Comparison of ENCODE assay signal across 8 cellular contexts in the genomic region with DNA sequence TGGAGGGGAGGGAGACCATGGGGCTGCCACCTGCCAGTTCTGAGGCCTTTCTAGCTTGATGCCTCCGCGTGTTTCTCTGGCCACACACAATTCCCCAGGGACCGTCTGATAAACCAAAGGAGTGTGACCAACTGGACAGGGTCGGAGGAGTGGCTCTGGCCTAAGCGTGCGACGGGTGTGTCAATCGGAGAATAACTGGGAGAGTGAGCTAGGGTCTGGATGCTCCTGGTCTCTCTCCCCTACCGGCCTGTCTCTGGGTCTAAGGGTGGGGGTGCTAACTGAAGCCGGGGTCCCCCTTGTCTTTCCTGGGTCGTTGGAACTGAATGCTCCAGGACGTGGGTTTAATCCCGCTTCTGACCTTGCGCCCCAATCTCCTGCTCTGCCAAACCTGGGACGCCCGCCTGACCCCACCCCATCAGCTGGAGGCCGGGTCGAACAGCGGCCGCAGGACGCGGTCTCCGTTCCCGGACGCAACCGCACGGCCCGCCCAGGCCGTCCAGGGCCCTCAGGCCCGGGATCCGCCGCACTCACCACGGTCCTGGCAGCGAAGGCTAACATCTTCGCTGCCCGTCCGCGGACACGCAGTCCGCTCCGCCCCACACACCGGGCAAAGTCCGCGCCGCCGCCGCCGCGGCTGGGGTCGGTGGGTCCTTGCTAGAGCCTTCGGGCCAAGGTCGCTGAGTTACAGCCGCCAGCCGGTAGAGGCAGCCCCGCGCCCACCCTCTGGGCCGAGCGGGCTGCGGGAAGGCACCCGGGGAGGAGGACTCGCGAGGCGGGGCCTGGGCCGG. TPM values are rescaled to one million over a fixed set of nuclear protein-coding genes. Genes with fewer than 3 reads are reported as not detected.
DNase-seq lines count a peak whose midpoint lies in the region; ATAC-seq and TF ChIP-seq lines count a peak whose summit lies in the region.

No MANE protein-coding gene starts in this region.

- peaks cover 39% of the 10 kb centered on the region for H3K4me1 Mint-ChIP-seq in activated CD4-positive, alpha-beta T cell treated with anti-CD3 and anti-CD28 coated beads, Interleukin-2, amount 10 ng/mL, durations not matched to agents 7 days and 5 days
- peaks cover 32% of the 10 kb centered on the region for H3K4me1 Mint-ChIP-seq in activated T-helper 1 cell treated with anti-CD3 and anti-CD28 coated beads, Interleukin-12 subunit alpha, Interleukin-12 subunit beta, Interleukin-2, Interleukin-4 antibody, amounts not matched to agents 30 ng/mL and 10 ng/mL and 1 ng/mL, durations not matched to agents 14 hours and 24 hours and 36 hours (ENCODE audit: low read depth)

- H3K9me3 ChIP-seq in cardiac muscle cell (ENCODE audit: low read depth) (no peaks in the 10 kb centered on the region), prostate gland (no peaks in the 10 kb centered on the region)

- ATAC-seq in HG03457 (IDR thresholded peaks at IDR 0.05; ENCODE audit: unreplicated experiment), result peak; percentile 28

- no peak for DNase-seq in activated CD4-positive, alpha-beta T cell treated with anti-CD3 and anti-CD28 coated beads, Interleukin-2, amount 10 ng/mL, durations not matched to agents 7 days and 5 days
- DNase-seq in activated CD4-positive, alpha-beta T cell treated with anti-CD3 and anti-CD28 coated beads for 1 hour, result no peak
- peak; percentile 2 for DNase-seq in activated T-helper 1 cell treated with anti-CD3 and anti-CD28 coated beads, Interleukin-12 subunit alpha, Interleukin-12 subunit beta, Interleukin-2, Interleukin-4 antibody, amounts not matched to agents 30 ng/mL and 10 ng/mL and 1 ng/mL, durations not matched to agents 14 hours and 24 hours and 36 hours (ENCODE audit: low spot score)
- DNase-seq in cardiac muscle cell (ENCODE audit: low read depth in 1 of 2, low spot score in 1 of 2) (peak; percentile 19 to 20), prostate gland (ENCODE audit: low spot score) (no peak), NCI-H1105 treated with DMSO at 0.1 percent for 48 hours (lab: John Stamatoyannopoulos, UW) (no peak)
- DNase-seq in activated CD4-positive, CD25-positive, alpha-beta regulatory T cell (lab: John Stamatoyannopoulos, UW), result no peak

- POLR2A ChIA-PET in activated CD4-positive, alpha-beta T cell treated with anti-CD3 and anti-CD28 coated beads, Interleukin-2, amount 10 ng/mL, durations not matched to agents 7 days and 5 days (lab: Charles Lee), result no interaction called here

- no peaks in the 10 kb centered on the region for H3K9me3 Mint-ChIP-seq in activated CD4-positive, alpha-beta T cell treated with anti-CD3 and anti-CD28 coated beads, Interleukin-2, amount 10 ng/mL, durations not matched to agents 7 days and 5 days
- H3K9me3 Mint-ChIP-seq in activated T-helper 1 cell treated with anti-CD3 and anti-CD28 coated beads, Interleukin-12 subunit alpha, Interleukin-12 subunit beta, Interleukin-2, Interleukin-4 antibody, amounts not matched to agents 30 ng/mL and 10 ng/mL and 1 ng/mL, durations not matched to agents 14 hours and 24 hours and 36 hours, result no peaks in the 10 kb centered on the region

- peak overlapping the region; percentile 46 for H3K27ac Mint-ChIP-seq in activated CD4-positive, alpha-beta T cell treated with anti-CD3 and anti-CD28 coated beads, Interleukin-2, amount 10 ng/mL, durations not matched to agents 7 days and 5 days
- no peak overlapping the region for H3K27ac Mint-ChIP-seq in activated T-helper 1 cell treated with anti-CD3 and anti-CD28 coated beads, Interleukin-12 subunit alpha, Interleukin-12 subunit beta, Interleukin-2, Interleukin-4 antibody, amounts not matched to agents 30 ng/mL and 10 ng/mL and 1 ng/mL, durations not matched to agents 14 hours and 24 hours and 36 hours

- no peaks in the 10 kb centered on the region for H3K27me3 Mint-ChIP-seq in activated CD4-positive, alpha-beta T cell treated with anti-CD3 and anti-CD28 coated beads, Interleukin-2, amount 10 ng/mL, durations not matched to agents 7 days and 5 days
- H3K27me3 Mint-ChIP-seq in activated T-helper 1 cell treated with anti-CD3 and anti-CD28 coated beads, Interleukin-12 subunit alpha, Interleukin-12 subunit beta, Interleukin-2, Interleukin-4 antibody, amounts not matched to agents 30 ng/mL and 10 ng/mL and 1 ng/mL, durations not matched to agents 14 hours and 24 hours and 36 hours (ENCODE audit: insufficient read depth), result no peaks in the 10 kb centered on the region

- 16% methylated on average over 27 of the region's 64 CpGs for WGBS in prostate gland

- CTCF ChIA-PET in activated CD4-positive, alpha-beta T cell treated with anti-CD3 and anti-CD28 coated beads, Interleukin-2, amount 10 ng/mL, durations not matched to agents 7 days and 5 days (lab: Charles Lee), result interaction anchor here (1.1 kb wide), 1 partner anchor 86 kb away, joined by 4 read pairs; no protein-coding TSS in a partner anchor

- intact Hi-C loops in activated T-helper 1 cell treated with anti-CD3 and anti-CD28 coated beads, Interleukin-12 subunit alpha, Interleukin-12 subunit beta, Interleukin-2, Interleukin-4 antibody, amounts not matched to agents 30 ng/mL and 10 ng/mL and 1 ng/mL, durations not matched to agents 14 hours and 24 hours and 36 hours (cut with micrococcal nuclease), result loop anchor here (1.0 to 2.0 kb wide), 8 partner anchors 29 to 654 kb away; partner anchors contain the start of genes DOLK, DOLPP1, IER5L and MIGA2
- intact Hi-C loops in prostate gland (cut with DNase I), result no loop called here

- TF ChIP-seq POLR2A in prostate gland (IDR thresholded peaks at IDR 0.05), result no peak

- peak overlapping the region; percentile 97 for H3K4me3 Mint-ChIP-seq in activated CD4-positive, alpha-beta T cell treated with anti-CD3 and anti-CD28 coated beads, Interleukin-2, amount 10 ng/mL, durations not matched to agents 7 days and 5 days
- peak overlapping the region; percentile 72 for H3K4me3 Mint-ChIP-seq in activated T-helper 1 cell treated with anti-CD3 and anti-CD28 coated beads, Interleukin-12 subunit alpha, Interleukin-12 subunit beta, Interleukin-2, Interleukin-4 antibody, amounts not matched to agents 30 ng/mL and 10 ng/mL and 1 ng/mL, durations not matched to agents 14 hours and 24 hours and 36 hours

- H3K4me1 ChIP-seq in cardiac muscle cell (ENCODE audit: low read depth) (no peaks in the 10 kb centered on the region), prostate gland (replicated peaks) (peaks cover 7% of the 10 kb centered on the region)

- no peak for TF ChIP-seq CTCF in cardiac muscle cell (IDR thresholded peaks at IDR 0.05; ENCODE audit: low read depth, low read length)
- TF ChIP-seq CTCF in prostate gland (IDR thresholded peaks at IDR 0.05), result peak in 2 of 4 experiments; percentile 15 to 22

- peaks cover 2% of the 10 kb centered on the region for H3K36me3 Mint-ChIP-seq in activated CD4-positive, alpha-beta T cell treated with anti-CD3 and anti-CD28 coated beads, Interleukin-2, amount 10 ng/mL, durations not matched to agents 7 days and 5 days (ENCODE audit: low read depth)
- H3K36me3 Mint-ChIP-seq in activated T-helper 1 cell treated with anti-CD3 and anti-CD28 coated beads, Interleukin-12 subunit alpha, Interleukin-12 subunit beta, Interleukin-2, Interleukin-4 antibody, amounts not matched to agents 30 ng/mL and 10 ng/mL and 1 ng/mL, durations not matched to agents 14 hours and 24 hours and 36 hours (ENCODE audit: low read depth), result peaks cover 4% of the 10 kb centered on the region

- H3K36me3 ChIP-seq in cardiac muscle cell (no peaks in the 10 kb centered on the region), prostate gland (no peaks in the 10 kb centered on the region)

- H3K4me3 ChIP-seq in cardiac muscle cell, result peak overlapping the region; percentile 88
- H3K4me3 ChIP-seq in prostate gland, result peak overlapping the region; percentile 87 to 89

- H3K27me3 ChIP-seq in cardiac muscle cell (no peaks in the 10 kb centered on the region), prostate gland (replicated peaks; ENCODE audit: insufficient read depth) (no peaks in the 10 kb centered on the region)

- H3K27ac ChIP-seq in cardiac muscle cell (peak overlapping the region; percentile 5), prostate gland (peak overlapping the region; percentile 95 to 96)

RNA-seq across cellular contexts. Expression of gene CRAT, which starts 0.4 kb away (rescaled TPM):
- total RNA-seq in activated CD4-positive, alpha-beta T cell treated with anti-CD3 and anti-CD28 coated beads, Interleukin-2, amount 10 ng/mL, durations not matched to agents 7 days and 5 days, result 10 to 100 TPM; 20.4 to 25.2 TPM
- total RNA-seq in activated T-helper 1 cell treated with anti-CD3 and anti-CD28 coated beads, Interleukin-12 subunit alpha, Interleukin-12 subunit beta, Interleukin-2, Interleukin-4 antibody, amounts not matched to agents 30 ng/mL and 10 ng/mL and 1 ng/mL, durations not matched to agents 14 hours and 24 hours and 36 hours, result 9.9 and 10.0 TPM in 2 replicates
- total RNA-seq in cardiac muscle cell (81.6 and 92.8 TPM in 2 replicates), prostate gland (10 to 100 TPM; 59.8 to 98.3 TPM)
- 80.6 and 85.2 TPM in 2 replicates for polyA plus RNA-seq in cardiac muscle cell

RNA-seq across cellular contexts. Expression of gene PTPA, which starts 1.1 kb away (rescaled TPM):
- 100 to 1,000 TPM in 1 of 2 experiments, 10 to 100 TPM in 1; 96.4 to 111 TPM for total RNA-seq in activated CD4-positive, alpha-beta T cell treated with anti-CD3 and anti-CD28 coated beads, Interleukin-2, amount 10 ng/mL, durations not matched to agents 7 days and 5 days
- 105 and 114 TPM in 2 replicates for total RNA-seq in activated T-helper 1 cell treated with anti-CD3 and anti-CD28 coated beads, Interleukin-12 subunit alpha, Interleukin-12 subunit beta, Interleukin-2, Interleukin-4 antibody, amounts not matched to agents 30 ng/mL and 10 ng/mL and 1 ng/mL, durations not matched to agents 14 hours and 24 hours and 36 hours
- 197 and 257 TPM in 2 replicates for total RNA-seq in cardiac muscle cell
- polyA plus RNA-seq in cardiac muscle cell, result 144 and 156 TPM in 2 replicates
- 100 to 1,000 TPM; 165 to 173 TPM for total RNA-seq in prostate gland

RNA-seq across cellular contexts. Expression of gene DOLPP1, which starts 29.2 kb away (rescaled TPM):
- 10 to 100 TPM; 19.5 to 19.6 TPM for total RNA-seq in activated CD4-positive, alpha-beta T cell treated with anti-CD3 and anti-CD28 coated beads, Interleukin-2, amount 10 ng/mL, durations not matched to agents 7 days and 5 days
- 28.4 and 30.2 TPM in 2 replicates for total RNA-seq in activated T-helper 1 cell treated with anti-CD3 and anti-CD28 coated beads, Interleukin-12 subunit alpha, Interleukin-12 subunit beta, Interleukin-2, Interleukin-4 antibody, amounts not matched to agents 30 ng/mL and 10 ng/mL and 1 ng/mL, durations not matched to agents 14 hours and 24 hours and 36 hours
- total RNA-seq in cardiac muscle cell, result 18.0 and 19.3 TPM in 2 replicates
- 9.5 and 19.0 TPM in 2 replicates for polyA plus RNA-seq in cardiac muscle cell
- total RNA-seq in prostate gland, result 10 to 100 TPM; 13.5 to 24.1 TPM

Comparison
In these comparisons a context has a peak if more than half of its experiments do, and no peak if none do; other contexts are left out.
1. DNase-seq: peak in activated T-helper 1 cell treated with anti-CD3 and anti-CD28 coated beads, Interleukin-12 subunit alpha, Interleukin-12 subunit beta, Interleukin-2, Interleukin-4 antibody, amounts not matched to agents 30 ng/mL and 10 ng/mL and 1 ng/mL, durations not matched to agents 14 hours and 24 hours and 36 hours (single experiment) and cardiac muscle cell (2 of 2); none in activated CD4-positive, alpha-beta T cell treated with anti-CD3 and anti-CD28 coated beads, Interleukin-2, amount 10 ng/mL, durations not matched to agents 7 days and 5 days (single experiment), activated CD4-positive, alpha-beta T cell treated with anti-CD3 and anti-CD28 coated beads for 1 hour (single experiment), prostate gland (single experiment), NCI-H1105 treated with DMSO at 0.1 percent for 48 hours (single experiment) and activated CD4-positive, CD25-positive, alpha-beta regulatory T cell (0 of 4).